14 cellular contexts compared by ENCODE assay signal in the genomic region with DNA sequence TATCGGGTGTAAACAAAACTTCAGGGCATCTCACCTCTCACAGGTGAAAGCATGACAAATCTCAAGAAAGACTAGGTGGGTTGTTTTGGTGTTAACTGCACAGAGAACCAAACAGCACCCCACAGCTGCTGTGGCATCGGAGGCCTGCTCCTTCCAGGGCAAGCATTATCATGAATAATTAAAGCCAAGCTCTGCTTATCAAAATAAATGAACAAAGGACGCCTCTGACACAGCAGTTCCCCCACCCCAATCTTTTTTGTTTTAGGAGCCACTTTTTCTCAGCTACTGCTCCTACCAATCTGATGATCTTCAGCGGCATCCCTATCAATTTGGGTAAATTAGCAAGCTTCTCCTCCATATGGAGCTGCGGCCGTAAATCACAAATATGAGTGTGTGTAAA.
A peak's percentile ranks its signal among the peaks of the same experiment; 100 is the strongest.
DNase-seq lines count a peak whose midpoint lies in the region; ATAC-seq and TF ChIP-seq lines count a peak whose summit lies in the region.
"Had no signal": no experiment of that assay in that cellular context is flagged by ENCODE, and none has a peak within 500 bp of the region (broad histone marks: within the 10 kb centered on the region; RNA-seq: fewer than 3 reads in every experiment).

No MANE protein-coding gene starts in this region.

- H3K9ac ChIP-seq in BLaER1: no peak overlapping the region
- no peak overlapping the region for H3K9ac ChIP-seq in Loucy (ENCODE audit: low read depth, low read length, poor library complexity, severe bottlenecking)

- H4K20me1 ChIP-seq in BLaER1: no peaks in the 10 kb centered on the region
- H4K20me1 ChIP-seq in Loucy (ENCODE audit: insufficient read depth, low read length, poor library complexity, severe bottlenecking): no peaks in the 10 kb centered on the region

- H3K9me2 ChIP-seq in Loucy (replicated peaks; ENCODE audit: low read depth, low read length): no peaks in the 10 kb centered on the region

- ATAC-seq in HG02840 (IDR thresholded peaks at IDR 0.05; ENCODE audit: low FRiP score, unreplicated experiment) (no peak), HG03520 (IDR thresholded peaks at IDR 0.05; ENCODE audit: unreplicated experiment) (no peak)
- ATAC-seq: A549 had no signal

- H3K4me1 ChIP-seq in BLaER1 (peaks cover 26% of the 10 kb centered on the region), Loucy (ENCODE audit: insufficient read depth, low read length, poor library complexity, severe bottlenecking) (peaks cover 23% of the 10 kb centered on the region), neutrophil (ENCODE audit: control insufficient read depth in 1 of 2, insufficient read depth in 1 of 2, low read depth in 1 of 2, low read length in 1 of 2) (peaks cover 61 to 74% of the 10 kb centered on the region in 2 experiments)
- H3K4me1 ChIP-seq: A549, Caco-2 had no signal

- H3K9me3 ChIP-seq in BLaER1 (no peaks in the 10 kb centered on the region), Loucy (ENCODE audit: insufficient read depth, low read depth, low read length) (no peaks in the 10 kb centered on the region), neutrophil (no peaks in the 10 kb centered on the region)
- H3K9me3 ChIP-seq: A549, Caco-2 had no signal

- DNase-seq in globus pallidus (ENCODE audit: low spot score) (peak; percentile 58), GM03348 (ENCODE audit: low spot score) (no peak)
- no peak for DNase-seq in activated T-cell treated with anti-CD3 and anti-CD28 coated beads, Interleukin-2, amount 50 U/mL, for 48 hours
- DNase-seq: Caco-2, EL, NCI-H1930, NCI-H510A treated with DMSO at 0.1 percent for 48 hours, NCI-H82 had no signal

- H3K36me3 ChIP-seq in BLaER1 (no peaks in the 10 kb centered on the region), Loucy (ENCODE audit: insufficient read depth, low read length) (no peaks in the 10 kb centered on the region), neutrophil (peaks cover 36% of the 10 kb centered on the region)

- no peak overlapping the region for H3K27ac ChIP-seq in BLaER1
- peak overlapping the region; percentile 88 for H3K27ac ChIP-seq in neutrophil
- H3K27ac ChIP-seq: A549 had no signal

- H3K4me2 ChIP-seq in BLaER1 (peak overlapping the region; percentile 37), Loucy (ENCODE audit: low read depth, low read length, poor library complexity, severe bottlenecking) (peak overlapping the region; percentile 45)
- H3K4me2 ChIP-seq: A549 had no signal

- H2AFZ ChIP-seq in Loucy (ENCODE audit: low read length): no peak overlapping the region

- no peak for TF ChIP-seq CTCF in Loucy (conservative IDR thresholded peaks at IDR 0.05; ENCODE audit: low read length)
- TF ChIP-seq CTCF in neutrophil (IDR thresholded peaks at IDR 0.05): no peak

- H3K79me2 ChIP-seq in Loucy (ENCODE audit: insufficient read depth, low read length): no peaks in the 10 kb centered on the region

- H3F3A ChIP-seq in Loucy (ENCODE audit: low read depth): no peaks in the 10 kb centered on the region

- H3K4me3 ChIP-seq in BLaER1 (no peak overlapping the region), Loucy (ENCODE audit: low read length, poor library complexity, severe bottlenecking) (no peak overlapping the region), neutrophil (ENCODE audit: low read depth in 1 of 2, low read length in 1 of 2) (peak overlapping the region; percentile 31 to 47)
- H3K4me3 ChIP-seq: A549 had no signal

- no peaks in the 10 kb centered on the region for H3K27me3 ChIP-seq in BLaER1
- no peaks in the 10 kb centered on the region for H3K27me3 ChIP-seq in Loucy (ENCODE audit: insufficient read depth, low read length, poor library complexity, severe bottlenecking)
- H3K27me3 ChIP-seq in neutrophil: no peaks in the 10 kb centered on the region

Comparison
In these comparisons a context has a peak if more than half of its experiments do, and no peak if none do; other contexts are left out.
1. H3K4me3 ChIP-seq: peak in neutrophil (2 of 2); none in BLaER1 (single experiment) and Loucy (single experiment).